In the genomic region with DNA sequence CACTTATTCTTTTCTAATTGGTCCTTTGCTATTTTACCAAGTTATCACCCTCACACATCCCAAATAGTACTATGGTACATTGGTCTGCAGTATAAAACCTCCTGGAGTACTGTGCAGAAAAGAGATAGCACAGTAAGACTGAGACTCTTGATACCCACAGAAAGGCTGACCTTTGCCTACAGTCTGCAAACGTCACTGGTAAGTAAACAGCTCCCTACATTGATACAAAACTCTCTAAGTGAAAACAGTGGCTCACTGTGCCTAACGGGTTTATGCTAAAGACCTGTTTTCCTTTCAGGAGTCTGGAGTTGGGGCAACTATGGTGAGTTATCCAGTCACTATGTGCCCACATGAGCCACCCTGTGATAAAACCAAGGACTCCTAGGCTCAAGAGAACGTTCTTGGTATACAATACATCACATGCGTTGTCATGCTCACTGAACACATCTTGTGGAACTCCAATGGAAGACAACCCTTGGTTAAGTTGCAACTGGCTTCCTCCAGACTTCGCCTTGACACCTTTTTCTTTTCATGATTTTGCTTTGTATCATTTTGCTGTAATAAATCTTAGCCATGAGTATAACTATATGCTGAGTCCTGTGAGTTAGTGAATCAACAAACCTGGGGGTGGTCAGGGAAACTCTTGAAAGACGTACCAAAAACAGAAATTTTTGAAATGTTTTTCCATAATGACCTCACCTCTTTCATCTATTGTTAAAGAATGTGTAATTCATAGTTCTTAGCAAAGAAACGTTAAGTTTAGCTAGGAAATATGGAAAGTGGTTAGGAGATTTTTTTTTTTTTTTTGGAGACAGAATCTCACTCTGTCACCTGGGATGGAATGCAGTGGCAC, we compare ENCODE assay signal across 23 cellular contexts.
A peak's percentile ranks its signal among the peaks of the same experiment; 100 is the strongest.
DNase-seq lines count a peak whose midpoint lies in the region; ATAC-seq, FAIRE-seq and TF ChIP-seq lines count a peak whose summit lies in the region.
"Had no signal": no experiment of that assay in that cellular context is flagged by ENCODE, and none has a peak within 500 bp of the region (broad histone marks: within the 10 kb centered on the region; RNA-seq: fewer than 3 reads in every experiment).

No MANE protein-coding gene starts in this region.

- peaks cover 24% of the 10 kb centered on the region; the same call in 2 of the 3 replicates for H3K36me3 Mint-ChIP-seq in GM23338 (ENCODE audit: low read depth)
- peaks cover 42% of the 10 kb centered on the region for H3K36me3 Mint-ChIP-seq in mesothelial cell of epicardium
- peaks cover 36% of the 10 kb centered on the region for H3K36me3 Mint-ChIP-seq in activated CD8-positive, alpha-beta T cell treated with anti-CD3 and anti-CD28 coated beads, Interleukin-2, amount 10 ng/mL, durations not matched to agents 7 days and 5 days (ENCODE audit: low read depth)

- H3K4me3 Mint-ChIP-seq in GM23338 (no peak overlapping the region), mesothelial cell of epicardium (no peak overlapping the region)
- H3K4me3 Mint-ChIP-seq in activated CD8-positive, alpha-beta T cell treated with anti-CD3 and anti-CD28 coated beads, Interleukin-2, amount 10 ng/mL, durations not matched to agents 7 days and 5 days: no peak overlapping the region
- H3K4me3 Mint-ChIP-seq: CD4-positive, alpha-beta memory T cell; IgD-negative memory B cell had no signal

- POLR2A ChIA-PET in activated CD8-positive, alpha-beta T cell treated with anti-CD3 and anti-CD28 coated beads, Interleukin-2, amount 10 ng/mL, durations not matched to agents 7 days and 5 days (lab: Charles Lee): no interaction called here

- H3K27me3 ChIP-seq in GM23338 (ENCODE audit: insufficient read depth): no peaks in the 10 kb centered on the region

- no peak overlapping the region for H3K4me2 ChIP-seq in GM23338

- H3K27ac ChIP-seq in GM23338 (ENCODE audit: low read depth): 0 out of 2 replicates have a peak overlapping the region, but pooled peaks have one; percentile 4

- no peaks in the 10 kb centered on the region for H3K79me2 ChIP-seq in GM23338 (replicated peaks; ENCODE audit: insufficient read depth)

- no peak overlapping the region for H2AFZ ChIP-seq in GM23338

- TF ChIP-seq CTCF in GM23338 (conservative IDR thresholded peaks at IDR 0.05; ENCODE audit: low read depth in 2 of 2) (no peak), fibroblast of pulmonary artery (IDR thresholded peaks at IDR 0.05; ENCODE audit: low read length, missing control alignments) (no peak), mesothelial cell of epicardium (IDR thresholded peaks at IDR 0.05; ENCODE audit: unreplicated experiment) (no peak)

- H3K4me1 ChIP-seq in GM23338 (ENCODE audit: insufficient read depth): no peaks in the 10 kb centered on the region

- ATAC-seq in GM23338: no peak
- no peak for ATAC-seq in HG03135 (IDR thresholded peaks at IDR 0.05; ENCODE audit: unreplicated experiment)
- no peak for ATAC-seq in activated CD8-positive, alpha-beta T cell treated with anti-CD3 and anti-CD28 coated beads, Interleukin-2, amount 10 ng/mL, durations not matched to agents 7 days and 5 days
- ATAC-seq: GM12878, SK-N-SH treated with all-trans-retinoic acid at 6 μM for 48 hours had no signal

- no peak overlapping the region for H3K27ac Mint-ChIP-seq in GM23338
- H3K27ac Mint-ChIP-seq in mesothelial cell of epicardium: peak overlapping the region; percentile 35
- no peak overlapping the region for H3K27ac Mint-ChIP-seq in activated CD8-positive, alpha-beta T cell treated with anti-CD3 and anti-CD28 coated beads, Interleukin-2, amount 10 ng/mL, durations not matched to agents 7 days and 5 days

- no peak overlapping the region for H3K4me3 ChIP-seq in GM23338
- no peak overlapping the region for H3K4me3 ChIP-seq in fibroblast of pulmonary artery (replicated peaks; ENCODE audit: low read depth, low read length)
- H3K4me3 ChIP-seq: GM12878 had no signal

- CTCF ChIA-PET in activated CD8-positive, alpha-beta T cell treated with anti-CD3 and anti-CD28 coated beads, Interleukin-2, amount 10 ng/mL, durations not matched to agents 7 days and 5 days (lab: Charles Lee): no interaction called here

- H3K9me3 Mint-ChIP-seq in GM23338 (no peaks in the 10 kb centered on the region), mesothelial cell of epicardium (no peaks in the 10 kb centered on the region)
- no peaks in the 10 kb centered on the region for H3K9me3 Mint-ChIP-seq in activated CD8-positive, alpha-beta T cell treated with anti-CD3 and anti-CD28 coated beads, Interleukin-2, amount 10 ng/mL, durations not matched to agents 7 days and 5 days (ENCODE audit: insufficient read depth)
- H3K9me3 Mint-ChIP-seq: CD4-positive, alpha-beta memory T cell; IgD-negative memory B cell had no signal

- H3K27me3 Mint-ChIP-seq in GM23338 (ENCODE audit: insufficient read depth, low read depth, poor library complexity): peaks cover 4% of the 10 kb centered on the region
- no peaks in the 10 kb centered on the region for H3K27me3 Mint-ChIP-seq in mesothelial cell of epicardium (ENCODE audit: low read depth)
- H3K27me3 Mint-ChIP-seq in activated CD8-positive, alpha-beta T cell treated with anti-CD3 and anti-CD28 coated beads, Interleukin-2, amount 10 ng/mL, durations not matched to agents 7 days and 5 days (ENCODE audit: low read depth): no peaks in the 10 kb centered on the region
- H3K27me3 Mint-ChIP-seq: CD4-positive, alpha-beta memory T cell; IgD-negative memory B cell had no signal

- H3F3A ChIP-seq in GM23338 (replicated peaks; ENCODE audit: low read depth): no peaks in the 10 kb centered on the region

- H4K20me1 ChIP-seq in GM23338 (replicated peaks; ENCODE audit: insufficient read depth): no peaks in the 10 kb centered on the region

- no peaks in the 10 kb centered on the region for H3K4me1 Mint-ChIP-seq in GM23338
- peaks cover 6% of the 10 kb centered on the region for H3K4me1 Mint-ChIP-seq in mesothelial cell of epicardium
- no peaks in the 10 kb centered on the region for H3K4me1 Mint-ChIP-seq in activated CD8-positive, alpha-beta T cell treated with anti-CD3 and anti-CD28 coated beads, Interleukin-2, amount 10 ng/mL, durations not matched to agents 7 days and 5 days (ENCODE audit: low read depth)
- H3K4me1 Mint-ChIP-seq: IgD-negative memory B cell had no signal

- no peak for FAIRE-seq in urothelium cell line (lab: Jason Lieb, UNC)
- FAIRE-seq: A204.1, GM12878, H1, RCC 7860 had no signal

- DNase-seq in GM23338 (ENCODE audit: low spot score) (no peak), SK-MEL-5 (ENCODE audit: low read depth, low spot score) (peak; percentile 97), fibroblast of pulmonary artery (ENCODE audit: low read depth) (peak; percentile 32), mesothelial cell of epicardium (ENCODE audit: low spot score in 2 of 2, unreplicated experiment in 2 of 2) (no peak), urothelium cell line (ENCODE audit: low spot score) (no peak), NCI-H748 treated with DMSO at 0.1 percent for 48 hours (lab: John Stamatoyannopoulos, UW) (no peak)
- DNase-seq in activated CD8-positive, alpha-beta T cell treated with anti-CD3 and anti-CD28 coated beads, Interleukin-2, amount 10 ng/mL, durations not matched to agents 7 days and 5 days: no peak
- DNase-seq: Calu3; CD4-positive, alpha-beta memory T cell; DMS53; EL; MM.1S; NCI-H1092; NCI-H2081; NK-92 treated with Interleukin-12 subunit alpha and Interleukin-12 subunit beta, amount 100 ng/mL, for 24 hours; SHP77 treated with DMSO at 0.1 percent for 48 hours had no signal

- no peaks in the 10 kb centered on the region for H3K9me2 ChIP-seq in GM23338 (ENCODE audit: insufficient read depth)

- in situ Hi-C loops in SK-MEL-5 (cut with HindIII; ENCODE audit: low pct_unique_long_range_greater_than_20kb, low sequenced_read_pairs): no loop called here

- H3K36me3 ChIP-seq in GM23338 (ENCODE audit: insufficient read depth): peaks cover 7% of the 10 kb centered on the region; the same call in 1 of the 2 replicates

TF ChIP-seq in GM23338, 12 proteins besides CTCF, POLR2A, EP300 and RAD21 (continues in another document):
- TF ChIP-seq EZH2 (IDR thresholded peaks at IDR 0.05; ENCODE audit: low read depth, unreplicated experiment) (no peak), STAT1 (IDR thresholded peaks at IDR 0.05; ENCODE audit: unreplicated experiment) (no peak), JUNB (IDR thresholded peaks at IDR 0.05; ENCODE audit: unreplicated experiment) (no peak), POLR2AphosphoS5 (IDR thresholded peaks at IDR 0.05; ENCODE audit: low read depth) (no peak)
- TF ChIP-seq, protein P1, sequence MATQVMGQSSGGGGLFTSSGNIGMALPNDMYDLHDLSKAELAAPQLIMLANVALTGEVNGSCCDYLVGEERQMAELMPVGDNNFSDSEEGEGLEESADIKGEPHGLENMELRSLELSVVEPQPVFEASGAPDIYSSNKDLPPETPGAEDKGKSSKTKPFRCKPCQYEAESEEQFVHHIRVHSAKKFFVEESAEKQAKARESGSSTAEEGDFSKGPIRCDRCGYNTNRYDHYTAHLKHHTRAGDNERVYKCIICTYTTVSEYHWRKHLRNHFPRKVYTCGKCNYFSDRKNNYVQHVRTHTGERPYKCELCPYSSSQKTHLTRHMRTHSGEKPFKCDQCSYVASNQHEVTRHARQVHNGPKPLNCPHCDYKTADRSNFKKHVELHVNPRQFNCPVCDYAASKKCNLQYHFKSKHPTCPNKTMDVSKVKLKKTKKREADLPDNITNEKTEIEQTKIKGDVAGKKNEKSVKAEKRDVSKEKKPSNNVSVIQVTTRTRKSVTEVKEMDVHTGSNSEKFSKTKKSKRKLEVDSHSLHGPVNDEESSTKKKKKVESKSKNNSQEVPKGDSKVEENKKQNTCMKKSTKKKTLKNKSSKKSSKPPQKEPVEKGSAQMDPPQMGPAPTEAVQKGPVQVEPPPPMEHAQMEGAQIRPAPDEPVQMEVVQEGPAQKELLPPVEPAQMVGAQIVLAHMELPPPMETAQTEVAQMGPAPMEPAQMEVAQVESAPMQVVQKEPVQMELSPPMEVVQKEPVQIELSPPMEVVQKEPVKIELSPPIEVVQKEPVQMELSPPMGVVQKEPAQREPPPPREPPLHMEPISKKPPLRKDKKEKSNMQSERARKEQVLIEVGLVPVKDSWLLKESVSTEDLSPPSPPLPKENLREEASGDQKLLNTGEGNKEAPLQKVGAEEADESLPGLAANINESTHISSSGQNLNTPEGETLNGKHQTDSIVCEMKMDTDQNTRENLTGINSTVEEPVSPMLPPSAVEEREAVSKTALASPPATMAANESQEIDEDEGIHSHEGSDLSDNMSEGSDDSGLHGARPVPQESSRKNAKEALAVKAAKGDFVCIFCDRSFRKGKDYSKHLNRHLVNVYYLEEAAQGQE (IDR thresholded peaks at IDR 0.05; ENCODE audit: unreplicated experiment): no peak
- TF ChIP-seq, protein P2, sequence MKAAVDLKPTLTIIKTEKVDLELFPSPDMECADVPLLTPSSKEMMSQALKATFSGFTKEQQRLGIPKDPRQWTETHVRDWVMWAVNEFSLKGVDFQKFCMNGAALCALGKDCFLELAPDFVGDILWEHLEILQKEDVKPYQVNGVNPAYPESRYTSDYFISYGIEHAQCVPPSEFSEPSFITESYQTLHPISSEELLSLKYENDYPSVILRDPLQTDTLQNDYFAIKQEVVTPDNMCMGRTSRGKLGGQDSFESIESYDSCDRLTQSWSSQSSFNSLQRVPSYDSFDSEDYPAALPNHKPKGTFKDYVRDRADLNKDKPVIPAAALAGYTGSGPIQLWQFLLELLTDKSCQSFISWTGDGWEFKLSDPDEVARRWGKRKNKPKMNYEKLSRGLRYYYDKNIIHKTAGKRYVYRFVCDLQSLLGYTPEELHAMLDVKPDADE (IDR thresholded peaks at IDR 0.05): no peak

Comparison
In these comparisons a context has a peak if more than half of its experiments do, and no peak if none do; other contexts are left out.
1. DNase-seq: peak in SK-MEL-5 (single experiment) and fibroblast of pulmonary artery (single experiment); none in GM23338 (single experiment), mesothelial cell of epicardium (0 of 2), urothelium cell line (single experiment), activated CD8-positive, alpha-beta T cell treated with anti-CD3 and anti-CD28 coated beads, Interleukin-2, amount 10 ng/mL, durations not matched to agents 7 days and 5 days (single experiment) and NCI-H748 treated with DMSO at 0.1 percent for 48 hours (single experiment).